In genomic region chr20:25437153-25437581, GRCh38 we compare ENCODE assay signal across 18 cellular contexts. TPM values are rescaled to one million over a fixed set of nuclear protein-coding genes. Genes with fewer than 3 reads are reported as not detected.
DNase-seq lines count a peak whose midpoint lies in the region; ATAC-seq, FAIRE-seq and TF ChIP-seq lines count a peak whose summit lies in the region.
"Had no signal": no experiment of that assay in that cellular context is flagged by ENCODE, and none has a peak within 500 bp of the region (broad histone marks: within the 10 kb centered on the region; RNA-seq: fewer than 3 reads in every experiment).

No MANE protein-coding gene starts in this region.

- H3K36me3 ChIP-seq in bronchial epithelial cell (ENCODE audit: control insufficient read depth, insufficient read depth, low read length) (no peaks in the 10 kb centered on the region), iPS DF 6.9 (ENCODE audit: control insufficient read depth, insufficient read depth, low read length) (0 out of 2 replicates have a peak, but pooled peaks cover 2% of the 10 kb centered on the region), parathyroid adenoma (ENCODE audit: control insufficient read depth, insufficient read depth, low read length) (no peaks in the 10 kb centered on the region), SJCRH30 (peaks cover 56% of the 10 kb centered on the region)
- H3K36me3 ChIP-seq: heart left ventricle had no signal

- H3K4ac ChIP-seq in H9 (ENCODE audit: low read depth, low read length), result no peak overlapping the region

- no CpG with 5 or more reads among the region's 4 CpGs for WGBS in H9 (ENCODE audit: extremely low coverage, insufficient read length, low lambda C conversion rate)
- WGBS in iPS DF 6.9 (ENCODE audit: insufficient coverage, insufficient read length), result no CpG with 5 or more reads among the region's 4 CpGs

- no peak overlapping the region for H4K91ac ChIP-seq in H9 (ENCODE audit: insufficient read length, low read depth, low read length)

- FAIRE-seq in bronchial epithelial cell (lab: Jason Lieb, UNC), result no peak

- no peaks in the 10 kb centered on the region; the same call in 1 of the 2 replicates for H3K27me3 Mint-ChIP-seq in H9 (ENCODE audit: low read depth)
- H3K27me3 Mint-ChIP-seq: activated B cell treated with CpG ODN at 0.5 μM for 24 hours; activated naive CD4-positive, alpha-beta T cell treated with anti-CD3 and anti-CD28 coated beads, Interleukin-2, amount 10 ng/mL, durations not matched to agents 7 days and 5 days had no signal

- no peaks in the 10 kb centered on the region for H3K23me2 ChIP-seq in H9 (ENCODE audit: insufficient read length, low read depth, low read length, poor library complexity, severe bottlenecking)

- no peak overlapping the region for H3K23ac ChIP-seq in H9 (ENCODE audit: insufficient read length, low read depth, low read length)

- H3K4me2 ChIP-seq in H9 (ENCODE audit: insufficient read depth, insufficient read length, low read length), result peak overlapping the region; percentile 4
- H3K4me2 ChIP-seq in parathyroid adenoma (ENCODE audit: low read length), result no peak overlapping the region
- H3K4me2 ChIP-seq: BLaER1 treated with 17β-estradiol and CSF1 and Interleukin-3, amounts not matched to agents 10 nM and 100 nM had no signal

- no peak overlapping the region for H2BK12ac ChIP-seq in H9 (ENCODE audit: insufficient read length, low read depth, low read length)

- DNase-seq in H9 (no peak), bronchial epithelial cell (ENCODE audit: low read depth) (peak; percentile 28), iPS DF 6.9 (ENCODE audit: low read depth, low spot score) (peak; percentile 16), superior temporal gyrus (ENCODE audit: extremely low spot score) (no peak), SJCRH30 (no peak), NCI-H1105 treated with DMSO at 0.1 percent for 48 hours (lab: John Stamatoyannopoulos, UW) (no peak)
- DNase-seq: activated B cell treated with CpG ODN at 0.5 μM for 24 hours; activated naive CD4-positive, alpha-beta T cell treated with anti-CD3 and anti-CD28 coated beads, Interleukin-2, amount 10 ng/mL, durations not matched to agents 7 days and 5 days; central memory CD4-positive, alpha-beta T cell; heart left ventricle; NCI-H1417 treated with DMSO at 0.1 percent for 48 hours; NCI-H510A treated with DMSO at 0.1 percent for 48 hours; psoas muscle; stimulated activated CD4-positive, alpha-beta T cell treated with anti-CD3 and anti-CD28 coated beads, Interleukin-2, amount 100 ng/mL, for 48 hours; SW 1271 had no signal

- no peak overlapping the region for H2BK15ac ChIP-seq in H9 (ENCODE audit: low read depth, low read length)

- H3K9me3 Mint-ChIP-seq in H9, result no peaks in the 10 kb centered on the region
- H3K9me3 Mint-ChIP-seq: activated B cell treated with CpG ODN at 0.5 μM for 24 hours; activated naive CD4-positive, alpha-beta T cell treated with anti-CD3 and anti-CD28 coated beads, Interleukin-2, amount 10 ng/mL, durations not matched to agents 7 days and 5 days had no signal

- H2AFZ ChIP-seq in H9 (ENCODE audit: low read length) (no peak overlapping the region), parathyroid adenoma (peak overlapping the region; percentile 30)

- peak overlapping the region; percentile 27; the same call in 1 of the 2 replicates for H3K14ac ChIP-seq in H9 (ENCODE audit: insufficient read depth, low read length)

- H4K5ac ChIP-seq in H9 (ENCODE audit: insufficient read length, low read depth, low read length), result no peak overlapping the region

- H3K4me1 ChIP-seq in H9 (ENCODE audit: insufficient read depth, low read length) (peaks cover 3% of the 10 kb centered on the region; the same call in 1 of the 2 replicates), iPS DF 6.9 (ENCODE audit: control insufficient read depth, insufficient read depth, low read length) (peaks cover 2% of the 10 kb centered on the region; the same call in 1 of the 2 replicates), parathyroid adenoma (no peaks in the 10 kb centered on the region), SJCRH30 (no peaks in the 10 kb centered on the region)
- H3K4me1 ChIP-seq: psoas muscle had no signal

- peaks cover 29 to 67% (median 57%) of the 10 kb centered on the region in 3 experiments; a peak in 6 of 7 replicates for H3K36me3 Mint-ChIP-seq in H9 (ENCODE audit: insufficient read depth in 1 of 3, low read depth in 3 of 3)

- H3K27ac ChIP-seq in H9 (ENCODE audit: insufficient read length, low read depth, low read length), result no peak overlapping the region
- no peak overlapping the region for H3K27ac ChIP-seq in iPS DF 6.9 (ENCODE audit: low read length)
- no peak overlapping the region for H3K27ac ChIP-seq in parathyroid adenoma
- no peak overlapping the region for H3K27ac ChIP-seq in SJCRH30
- H3K27ac ChIP-seq: BLaER1 treated with 17β-estradiol and CSF1 and Interleukin-3, amounts not matched to agents 10 nM and 100 nM; heart left ventricle; psoas muscle had no signal

- H3K56ac ChIP-seq in H9 (ENCODE audit: insufficient read length, low read depth, low read length), result no peak overlapping the region

- no peak overlapping the region for H3K18ac ChIP-seq in H9 (ENCODE audit: insufficient read length, low read depth, low read length)

- peak overlapping the region; percentile 65 to 93 (median 88); a peak in 5 of 7 replicates for H3K27ac Mint-ChIP-seq in H9
- H3K27ac Mint-ChIP-seq: activated B cell treated with CpG ODN at 0.5 μM for 24 hours; activated naive CD4-positive, alpha-beta T cell treated with anti-CD3 and anti-CD28 coated beads, Interleukin-2, amount 10 ng/mL, durations not matched to agents 7 days and 5 days had no signal

- no peaks in the 10 kb centered on the region for H4K20me1 ChIP-seq in H9 (ENCODE audit: control insufficient read depth, insufficient read depth, insufficient read length)
- H4K20me1 ChIP-seq: BLaER1 treated with 17β-estradiol and CSF1 and Interleukin-3, amounts not matched to agents 10 nM and 100 nM had no signal

- H3K27me3 ChIP-seq in H9 (ENCODE audit: insufficient read depth, low read length), result no peaks in the 10 kb centered on the region
- H3K27me3 ChIP-seq in bronchial epithelial cell (ENCODE audit: control insufficient read depth, insufficient read depth, low read length), result no peaks in the 10 kb centered on the region
- no peaks in the 10 kb centered on the region for H3K27me3 ChIP-seq in iPS DF 6.9 (ENCODE audit: control insufficient read depth, insufficient read depth, low read length)
- no peaks in the 10 kb centered on the region for H3K27me3 ChIP-seq in parathyroid adenoma (ENCODE audit: control insufficient read depth, insufficient read depth, low read length)
- no peaks in the 10 kb centered on the region for H3K27me3 ChIP-seq in SJCRH30
- H3K27me3 ChIP-seq: BLaER1 treated with 17β-estradiol and CSF1 and Interleukin-3, amounts not matched to agents 10 nM and 100 nM; heart left ventricle had no signal

- no peaks in the 10 kb centered on the region for H3K9me3 ChIP-seq in H9 (ENCODE audit: control insufficient read depth, low read depth, low read length)
- no peaks in the 10 kb centered on the region for H3K9me3 ChIP-seq in iPS DF 6.9 (ENCODE audit: control insufficient read depth, insufficient read depth, low read length)
- H3K9me3 ChIP-seq in parathyroid adenoma (ENCODE audit: control insufficient read depth, low read length), result no peaks in the 10 kb centered on the region
- no peaks in the 10 kb centered on the region for H3K9me3 ChIP-seq in SJCRH30 (replicated peaks)
- H3K9me3 ChIP-seq: BLaER1 treated with 17β-estradiol and CSF1 and Interleukin-3, amounts not matched to agents 10 nM and 100 nM; heart left ventricle; psoas muscle had no signal

- no peak overlapping the region for H4K8ac ChIP-seq in H9 (replicated peaks; ENCODE audit: insufficient read length, low read depth, low read length)

- H3K9ac ChIP-seq in H9 (ENCODE audit: extremely low read depth, insufficient read length, low read length) (no peak overlapping the region), parathyroid adenoma (no peak overlapping the region)
- H3K9ac ChIP-seq: BLaER1 treated with 17β-estradiol and CSF1 and Interleukin-3, amounts not matched to agents 10 nM and 100 nM had no signal

- H3K4me3 ChIP-seq in bronchial epithelial cell (ENCODE audit: low read depth, low read length) (no peak overlapping the region), iPS DF 6.9 (ENCODE audit: low read length) (no peak overlapping the region), parathyroid adenoma (ENCODE audit: low read depth, low read length) (no peak overlapping the region), SJCRH30 (no peak overlapping the region)
- H3K4me3 ChIP-seq: BLaER1 treated with 17β-estradiol and CSF1 and Interleukin-3, amounts not matched to agents 10 nM and 100 nM; heart left ventricle; psoas muscle had no signal

- peaks cover 1% of the 10 kb centered on the region; the same call in 1 of the 2 replicates for H3K79me2 ChIP-seq in H9 (ENCODE audit: insufficient read depth, low read length)
- no peaks in the 10 kb centered on the region for H3K79me2 ChIP-seq in parathyroid adenoma

- H3K79me1 ChIP-seq in H9 (ENCODE audit: insufficient read depth, low read depth, low read length, poor library complexity, severe bottlenecking), result no peaks in the 10 kb centered on the region

- H2BK20ac ChIP-seq in H9 (ENCODE audit: low read depth, low read length, poor library complexity, severe bottlenecking), result no peak overlapping the region

- no peak overlapping the region for H3K4me3 Mint-ChIP-seq in H9
- H3K4me3 Mint-ChIP-seq: activated B cell treated with CpG ODN at 0.5 μM for 24 hours; activated naive CD4-positive, alpha-beta T cell treated with anti-CD3 and anti-CD28 coated beads, Interleukin-2, amount 10 ng/mL, durations not matched to agents 7 days and 5 days had no signal

- TF ChIP-seq CTCF in H9 (conservative IDR thresholded peaks at IDR 0.05), result no peak
- no peak for TF ChIP-seq CTCF in bronchial epithelial cell (IDR thresholded peaks at IDR 0.05; ENCODE audit: insufficient read depth, low read length, severe bottlenecking)
- TF ChIP-seq CTCF in parathyroid adenoma (IDR thresholded peaks at IDR 0.05), result no peak

- H3T11ph ChIP-seq in H9 (ENCODE audit: low read length), result no peak overlapping the region

- peaks cover 13 to 15% of the 10 kb centered on the region in 2 experiments for H3K4me1 Mint-ChIP-seq in H9

- no peak overlapping the region for H2AK5ac ChIP-seq in H9 (ENCODE audit: insufficient read length, low read length)

- no peak for ATAC-seq in HG03135 (IDR thresholded peaks at IDR 0.05; ENCODE audit: unreplicated experiment)
- ATAC-seq: psoas muscle had no signal

- H2BK5ac ChIP-seq in H9 (ENCODE audit: insufficient read length, low read length), result no peak overlapping the region

- H2BK120ac ChIP-seq in H9 (ENCODE audit: low read depth, low read length, poor library complexity, severe bottlenecking), result no peak overlapping the region

RNA-seq across cellular contexts. Expression of gene GINS1, which starts 29.7 kb away (rescaled TPM):
- total RNA-seq in H9 (2021) (74.3 and 74.5 TPM in 2 replicates), bronchial epithelial cell (1.1 and 1.4 TPM in 2 replicates)
- total RNA-seq in SJCRH30 (2014; rRNA removed; shearing (Covaris generic)), result 76.4 and 85.0 TPM in 2 replicates

RNA-seq across cellular contexts. Expression of gene ABHD12, which starts 46.5 kb away (rescaled TPM):
- total RNA-seq in H9 (2021) (54.4 and 56.6 TPM in 2 replicates), bronchial epithelial cell (21.6 and 33.0 TPM in 2 replicates)
- total RNA-seq in SJCRH30 (2014; rRNA removed; shearing (Covaris generic)), result 33.2 and 33.8 TPM in 2 replicates

Comparison
In these comparisons a context has a peak if more than half of its experiments do, and no peak if none do; other contexts are left out.
1. DNase-seq: peak in bronchial epithelial cell (single experiment) and iPS DF 6.9 (single experiment); none in H9 (single experiment), superior temporal gyrus (single experiment), SJCRH30 (0 of 2) and NCI-H1105 treated with DMSO at 0.1 percent for 48 hours (single experiment).
2. RNA of gene GINS1, which starts 29.7 kb away (total RNA-seq): 76.4 to 85.0 TPM in SJCRH30 and 74.3 to 74.5 TPM in H9; 1.1 to 1.4 TPM in bronchial epithelial cell; every median in the first group is over 10 times any median in the second.